18 cellular contexts compared by ENCODE assay signal in the genomic region with DNA sequence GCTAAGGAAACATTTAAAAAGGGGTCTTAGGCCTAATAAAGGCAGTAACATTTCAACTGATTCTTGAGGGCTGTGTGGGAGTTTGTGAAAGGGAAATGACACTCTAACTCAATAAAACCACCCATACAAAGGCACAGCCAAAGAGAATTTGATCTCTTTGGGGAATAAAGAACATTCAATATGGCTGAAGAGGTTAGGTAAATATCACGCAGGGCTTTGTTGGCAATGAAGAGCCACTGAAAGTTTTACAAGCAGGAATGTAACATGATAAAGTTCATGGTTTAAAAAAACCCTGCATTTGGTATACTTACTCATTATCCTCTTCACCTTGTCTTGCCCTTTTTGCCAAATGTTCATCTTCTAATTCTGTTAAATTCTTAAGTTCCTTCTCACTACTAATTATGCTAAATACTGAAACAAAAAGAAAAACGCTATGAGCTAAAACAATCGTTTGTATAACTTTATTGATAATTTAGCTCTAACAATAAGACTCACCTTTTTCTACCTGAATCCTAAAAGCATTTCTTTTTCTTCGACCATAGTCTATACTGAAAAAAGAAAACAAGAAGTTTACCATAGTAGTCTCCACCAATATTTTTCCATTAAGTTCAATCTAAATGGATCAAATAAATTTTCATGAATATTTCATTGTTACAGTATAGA. TPM values are rescaled to one million over a fixed set of nuclear protein-coding genes. Genes with fewer than 3 reads are reported as not detected.
DNase-seq lines count a peak whose midpoint lies in the region; ATAC-seq and TF ChIP-seq lines count a peak whose summit lies in the region.
"Had no signal": no experiment of that assay in that cellular context is flagged by ENCODE, and none has a peak within 500 bp of the region (broad histone marks: within the 10 kb centered on the region; RNA-seq: fewer than 3 reads in every experiment).

No MANE protein-coding gene starts in this region.

- no peaks in the 10 kb centered on the region for H3K9me3 ChIP-seq in mucosa of descending colon
- no peaks in the 10 kb centered on the region for H3K9me3 ChIP-seq in effector memory CD4-positive, alpha-beta T cell (ENCODE audit: control insufficient read depth, low read length)
- H3K9me3 ChIP-seq: esophagus squamous epithelium, tibial artery had no signal

- peaks cover 4% of the 10 kb centered on the region for H3K4me1 ChIP-seq in mucosa of descending colon (ENCODE audit: low read depth)
- no peaks in the 10 kb centered on the region for H3K4me1 ChIP-seq in effector memory CD4-positive, alpha-beta T cell (ENCODE audit: control insufficient read depth, insufficient read depth, low read length, poor library complexity, severe bottlenecking)
- H3K4me1 ChIP-seq: esophagus squamous epithelium, tibial artery had no signal

- H3K4me3 ChIP-seq in mucosa of descending colon: no peak overlapping the region
- H3K4me3 ChIP-seq in effector memory CD4-positive, alpha-beta T cell (ENCODE audit: insufficient read depth, low read depth, low read length, poor library complexity, severe bottlenecking): no peak overlapping the region
- H3K4me3 ChIP-seq: esophagus squamous epithelium, tibial artery had no signal

- no peak overlapping the region for H3K27ac ChIP-seq in effector memory CD4-positive, alpha-beta T cell (ENCODE audit: insufficient read depth, low read length, poor library complexity, severe bottlenecking)
- H3K27ac ChIP-seq: esophagus squamous epithelium, tibial artery had no signal

- no peaks in the 10 kb centered on the region for H3K27me3 ChIP-seq in effector memory CD4-positive, alpha-beta T cell (replicated peaks; ENCODE audit: control insufficient read depth, insufficient read depth, low read length, poor library complexity, severe bottlenecking)
- H3K27me3 ChIP-seq: esophagus squamous epithelium, tibial artery had no signal

- intact Hi-C loops in mucosa of descending colon (cut with DNase I, micrococcal nuclease): no loop called here

- peak in 2 of 3 experiments; percentile 36 to 74 for DNase-seq in NCI-H1417 (lab: John Stamatoyannopoulos, UW)
- DNase-seq in NCI-H1417 treated with DMSO at 0.1 percent for 48 hours (lab: John Stamatoyannopoulos, UW): no peak
- peak; percentile 1 to 13 for DNase-seq in NCI-H187 (lab: John Stamatoyannopoulos, UW)
- peak; percentile 54 for DNase-seq in NCI-H774 (lab: John Stamatoyannopoulos, UW)
- DNase-seq in mucosa of descending colon: peak in 1 of 3 donors; percentile 23
- DNase-seq in NCI-H1048 (lab: John Stamatoyannopoulos, UW): no peak
- DNase-seq in effector memory CD4-positive, alpha-beta T cell: no peak
- DNase-seq: 8988T; activated CD8-positive, alpha-beta memory T cell treated with anti-CD3 and anti-CD28 coated beads, Interleukin-2, amount 50 U/mL, for 48 hours; esophagus squamous epithelium; GOT3; immature natural killer cell; NK-92 treated with Interleukin-12 subunit alpha and Interleukin-12 subunit beta, amount 100 ng/mL, for 24 hours; T-helper 2 cell; tibial artery had no signal

- ATAC-seq in mucosa of descending colon (peak; percentile 60), GM18909 (IDR thresholded peaks at IDR 0.05; ENCODE audit: poor library complexity, unreplicated experiment) (no peak)
- ATAC-seq: activated naive CD4-positive, alpha-beta T cell treated with anti-CD3 and anti-CD28 coated beads, Interleukin-2, amount 50 U/mL, for 72 hours; sciatic nerve had no signal

- H3K36me3 ChIP-seq in mucosa of descending colon (ENCODE audit: low read depth): no peaks in the 10 kb centered on the region
- peaks cover 22% of the 10 kb centered on the region for H3K36me3 ChIP-seq in effector memory CD4-positive, alpha-beta T cell (ENCODE audit: control insufficient read depth, insufficient read depth, low read length)

- TF ChIP-seq CTCF in mucosa of descending colon (IDR thresholded peaks at IDR 0.05): no peak

RNA-seq across cellular contexts. Expression of gene NVL, which starts 12.5 kb away (rescaled TPM):
- 10 to 100 TPM; 32.2 to 45.6 (median 34.7) TPM for total RNA-seq in mucosa of descending colon

RNA-seq across cellular contexts. Expression of gene CNIH4, which starts 39.2 kb away (rescaled TPM):
- 10 to 100 TPM; 53.3 to 60.5 (median 54.7) TPM for total RNA-seq in mucosa of descending colon

Comparison
In these comparisons a context has a peak if more than half of its experiments do, and no peak if none do; other contexts are left out.
1. DNase-seq: peak in NCI-H1417 (2 of 3), NCI-H187 (2 of 2) and NCI-H774 (single experiment); none in NCI-H1417 treated with DMSO at 0.1 percent for 48 hours (single experiment), NCI-H1048 (single experiment) and effector memory CD4-positive, alpha-beta T cell (0 of 3).